In the genomic region with DNA sequence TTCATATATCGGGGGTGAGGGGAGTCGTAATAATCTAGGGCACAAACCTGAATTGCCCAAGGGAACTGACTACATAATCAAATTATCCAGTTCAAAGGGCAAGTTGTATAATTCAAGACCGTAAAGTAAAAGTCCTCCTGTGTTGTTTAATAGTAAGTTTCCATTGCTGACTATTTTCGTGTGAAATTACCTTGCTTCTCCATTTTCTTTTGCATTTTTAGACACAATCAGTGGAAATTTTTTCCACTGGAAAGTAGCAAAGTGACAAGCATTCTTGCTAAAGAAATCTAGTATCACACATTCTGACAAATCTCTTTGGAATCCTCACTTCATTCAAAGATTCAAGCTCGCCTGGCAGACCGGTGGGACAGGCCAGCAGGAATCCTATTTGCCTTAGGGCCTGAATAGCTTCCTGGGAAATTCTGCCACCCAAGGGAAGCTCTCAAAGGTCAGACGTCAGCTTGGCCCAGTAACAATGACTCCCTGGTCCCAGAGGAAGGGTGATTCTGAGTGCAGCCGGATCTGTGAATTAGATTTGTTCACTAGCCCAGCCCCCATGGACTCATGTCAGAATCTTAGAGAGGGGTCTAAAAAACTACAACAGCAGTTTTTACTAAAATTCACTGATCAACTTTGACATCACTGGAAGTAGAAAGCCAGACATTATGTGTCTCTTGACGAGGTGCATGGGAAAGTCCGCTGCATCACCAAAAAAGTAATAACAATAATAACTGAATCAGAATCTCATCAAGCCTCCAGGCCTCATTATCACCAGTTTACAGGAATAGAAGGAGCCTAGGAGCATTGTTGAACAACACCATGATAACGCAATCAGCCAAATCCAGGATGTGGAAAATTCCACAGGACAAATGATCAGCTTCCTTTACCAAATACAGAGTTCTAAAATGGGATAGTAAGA, we compare ENCODE assay signal across 9 cellular contexts.
A peak's percentile ranks its signal among the peaks of the same experiment; 100 is the strongest.
DNase-seq lines count a peak whose midpoint lies in the region; ATAC-seq and TF ChIP-seq lines count a peak whose summit lies in the region.
"Had no signal": no experiment of that assay in that cellular context is flagged by ENCODE, and none has a peak within 500 bp of the region (broad histone marks: within the 10 kb centered on the region; RNA-seq: fewer than 3 reads in every experiment).

No MANE protein-coding gene starts in this region.

- H2BK15ac ChIP-seq in neuronal stem cell (ENCODE audit: low read length) = no peak overlapping the region

- H3K36me3 ChIP-seq in Caco-2 (ENCODE audit: control insufficient read depth, insufficient read depth, low read length) (no peaks in the 10 kb centered on the region), neuronal stem cell (replicated peaks in 1 of 2; ENCODE audit: control insufficient read depth in 2 of 2, insufficient read depth in 2 of 2, low read length in 2 of 2) (no peaks in the 10 kb centered on the region)
- H3K36me3 ChIP-seq in CD4-positive, alpha-beta memory T cell (ENCODE audit: insufficient read depth, low read length) = no peaks in the 10 kb centered on the region

- DNase-seq in Caco-2 (peak; percentile 94 to 95), RPMI7951 (ENCODE audit: low read depth) (peak; percentile 97), fibroblast of mammary gland (ENCODE audit: low read depth) (peak; percentile 70), neuronal stem cell (ENCODE audit: low spot score) (peak; percentile 79)
- DNase-seq in activated CD4-positive, alpha-beta T cell treated with anti-CD3 and anti-CD28 coated beads for 4 hours = no peak
- DNase-seq in activated T-cell treated with anti-CD3 and anti-CD28 coated beads, Interleukin-2, amount 50 U/mL, for 4 hours = no peak
- DNase-seq in CD4-positive, alpha-beta memory T cell = no peak

- intact Hi-C loops in Caco-2 (cut with micrococcal nuclease; ENCODE audit: unreplicated experiment) = loop anchor here (1.0 to 10.0 kb wide), 9 partner anchors 8 to 360 kb away; no protein-coding TSS in a partner anchor
- intact Hi-C loops in CD4-positive, alpha-beta memory T cell (cut with micrococcal nuclease) = no loop called here

- no peak overlapping the region for H2BK5ac ChIP-seq in neuronal stem cell (ENCODE audit: low read length)

- no peak overlapping the region for H3K9ac ChIP-seq in neuronal stem cell (ENCODE audit: low read depth, low read length, poor library complexity)

- no peaks in the 10 kb centered on the region for H3K9me3 Mint-ChIP-seq in Caco-2 (ENCODE audit: unreplicated experiment)
- no peaks in the 10 kb centered on the region for H3K9me3 Mint-ChIP-seq in activated T-cell treated with anti-CD3 and anti-CD28 coated beads, Interleukin-2, amount 50 U/mL, for 4 hours
- H3K9me3 Mint-ChIP-seq in CD4-positive, alpha-beta memory T cell = no peaks in the 10 kb centered on the region

- TF ChIP-seq CTCF in Caco-2 (IDR thresholded peaks at IDR 0.05; ENCODE audit: insufficient read depth in 1 of 2, low read depth in 1 of 2, low read length in 1 of 2, severe bottlenecking in 1 of 2, unreplicated experiment in 1 of 2) (no peak), fibroblast of mammary gland (conservative IDR thresholded peaks at IDR 0.05; ENCODE audit: control insufficient read depth, insufficient read depth, low read depth, low read length) (no peak)

- H3K9me3 ChIP-seq in Caco-2 (no peaks in the 10 kb centered on the region), neuronal stem cell (replicated peaks in 1 of 2; ENCODE audit: control insufficient read depth in 2 of 2, insufficient read depth in 1 of 2, low read depth in 1 of 2, low read length in 2 of 2) (no peaks in the 10 kb centered on the region)
- H3K9me3 ChIP-seq in CD4-positive, alpha-beta memory T cell (ENCODE audit: control insufficient read depth in 1 of 2, low read length in 2 of 2) = no peaks in the 10 kb centered on the region

- no peak overlapping the region for H2BK120ac ChIP-seq in neuronal stem cell (ENCODE audit: low read depth, low read length)

- no CpG with 5 or more reads among the region's 11 CpGs for WGBS in neuronal stem cell (ENCODE audit: extremely low coverage in 2 of 2, insufficient read length in 2 of 2, insufficient replicate concordance in 1 of 2), 2 donors

- H4K8ac ChIP-seq in neuronal stem cell (ENCODE audit: low read depth, low read length) = no peak overlapping the region

- H3K4me1 Mint-ChIP-seq in Caco-2 (ENCODE audit: low read depth, unreplicated experiment) = peaks cover 49% of the 10 kb centered on the region
- no peaks in the 10 kb centered on the region for H3K4me1 Mint-ChIP-seq in activated T-cell treated with anti-CD3 and anti-CD28 coated beads, Interleukin-2, amount 50 U/mL, for 4 hours (ENCODE audit: low read depth)
- no peaks in the 10 kb centered on the region for H3K4me1 Mint-ChIP-seq in CD4-positive, alpha-beta memory T cell

- H3K4me3 ChIP-seq in Caco-2 (ENCODE audit: low read depth, low read length) (no peak overlapping the region), fibroblast of mammary gland (ENCODE audit: control insufficient read depth, low read depth, low read length) (no peak overlapping the region), neuronal stem cell (ENCODE audit: low read length in 2 of 2) (peak overlapping the region in 1 of 2 donors; percentile 19)
- H3K4me3 ChIP-seq in CD4-positive, alpha-beta memory T cell (ENCODE audit: low read length in 2 of 2) = no peak overlapping the region

- no peak overlapping the region for H4K91ac ChIP-seq in neuronal stem cell (ENCODE audit: low read depth, low read length, poor library complexity)

- CTCF ChIA-PET in Caco-2 (lab: Charles Lee) = no interaction called here
- CTCF ChIA-PET in CD4-positive, alpha-beta memory T cell (lab: Charles Lee; ENCODE audit: partially characterized antibody) = no interaction called here

- peaks cover 17% of the 10 kb centered on the region for H3K36me3 Mint-ChIP-seq in Caco-2 (ENCODE audit: insufficient read depth, unreplicated experiment)
- H3K36me3 Mint-ChIP-seq in activated T-cell treated with anti-CD3 and anti-CD28 coated beads, Interleukin-2, amount 50 U/mL, for 4 hours (ENCODE audit: insufficient read depth) = no peaks in the 10 kb centered on the region
- H3K36me3 Mint-ChIP-seq in CD4-positive, alpha-beta memory T cell = no peaks in the 10 kb centered on the region
- H3K36me3 Mint-ChIP-seq: activated naive CD8-positive, alpha-beta T cell had no signal

- no peak for ATAC-seq in activated T-cell treated with anti-CD3 and anti-CD28 coated beads, Interleukin-2, amount 50 U/mL, for 4 hours
- no peak for ATAC-seq in GM19351 (IDR thresholded peaks at IDR 0.05; ENCODE audit: unreplicated experiment)

- H3K27ac ChIP-seq in neuronal stem cell (replicated peaks; ENCODE audit: low read length) = peak overlapping the region; percentile 77
- H3K27ac ChIP-seq in CD4-positive, alpha-beta memory T cell (ENCODE audit: low read depth, low read length) = no peak overlapping the region

- H3K27ac Mint-ChIP-seq in Caco-2 (ENCODE audit: unreplicated experiment) = peak overlapping the region; percentile 93
- H3K27ac Mint-ChIP-seq in CD4-positive, alpha-beta memory T cell = no peak overlapping the region
- H3K27ac Mint-ChIP-seq: activated naive CD8-positive, alpha-beta T cell had no signal

- no peaks in the 10 kb centered on the region for H3K27me3 ChIP-seq in Caco-2 (replicated peaks; ENCODE audit: control insufficient read depth, insufficient read depth, low read length)
- no peaks in the 10 kb centered on the region for H3K27me3 ChIP-seq in neuronal stem cell (ENCODE audit: control insufficient read depth in 3 of 3, insufficient read depth in 3 of 3, low read depth in 1 of 3, low read length in 3 of 3)
- H3K27me3 ChIP-seq in CD4-positive, alpha-beta memory T cell (ENCODE audit: insufficient read depth, low read length) = no peaks in the 10 kb centered on the region

- no peak overlapping the region for H3K14ac ChIP-seq in neuronal stem cell (ENCODE audit: low read length)

- H3K79me1 ChIP-seq in neuronal stem cell (ENCODE audit: low read depth, low read length) = no peaks in the 10 kb centered on the region

- H3K4me1 ChIP-seq in Caco-2 (peaks cover 76% of the 10 kb centered on the region), neuronal stem cell (ENCODE audit: control insufficient read depth in 2 of 2, insufficient read depth in 1 of 2, low read depth in 1 of 2, low read length in 2 of 2) (peaks cover 8 to 22% of the 10 kb centered on the region in 2 donors)
- H3K4me1 ChIP-seq in CD4-positive, alpha-beta memory T cell (ENCODE audit: insufficient read depth, low read length) = no peaks in the 10 kb centered on the region

- peak overlapping the region; percentile 68 for H3K4me3 Mint-ChIP-seq in Caco-2 (ENCODE audit: unreplicated experiment)
- H3K4me3 Mint-ChIP-seq in activated T-cell treated with anti-CD3 and anti-CD28 coated beads, Interleukin-2, amount 50 U/mL, for 4 hours = no peak overlapping the region
- H3K4me3 Mint-ChIP-seq in CD4-positive, alpha-beta memory T cell = no peak overlapping the region
- H3K4me3 Mint-ChIP-seq: activated naive CD8-positive, alpha-beta T cell had no signal

- POLR2A ChIA-PET in Caco-2 (lab: Charles Lee) = interaction anchor here (1.1 to 1.3 kb wide), 3 partner anchors 9 to 71 kb away, joined by 3 to 11 read pairs (median 8); no protein-coding TSS in a partner anchor
- POLR2A ChIA-PET in CD4-positive, alpha-beta memory T cell (lab: Charles Lee; ENCODE audit: partially characterized antibody) = no interaction called here

- H3K4ac ChIP-seq in neuronal stem cell (ENCODE audit: low read length) = no peak overlapping the region

- no peak overlapping the region for H3K23ac ChIP-seq in neuronal stem cell (ENCODE audit: low read depth, low read length, poor library complexity)

- H3K4me2 ChIP-seq in neuronal stem cell (ENCODE audit: insufficient read depth, low read length, poor library complexity, severe bottlenecking) = peak overlapping the region; percentile 15

- H3K27me3 Mint-ChIP-seq in Caco-2 (ENCODE audit: insufficient read depth, unreplicated experiment) = no peaks in the 10 kb centered on the region
- no peaks in the 10 kb centered on the region for H3K27me3 Mint-ChIP-seq in activated T-cell treated with anti-CD3 and anti-CD28 coated beads, Interleukin-2, amount 50 U/mL, for 4 hours (ENCODE audit: low read depth)
- peaks cover 0 to 1% of the 10 kb centered on the region in 2 donors for H3K27me3 Mint-ChIP-seq in CD4-positive, alpha-beta memory T cell
- H3K27me3 Mint-ChIP-seq: activated naive CD8-positive, alpha-beta T cell had no signal

- no peak overlapping the region for H2BK12ac ChIP-seq in neuronal stem cell (ENCODE audit: low read length)

- no peak overlapping the region for H2AK5ac ChIP-seq in neuronal stem cell (ENCODE audit: low read depth, low read length)

- BruUV-seq in Caco-2 (replicated peaks; lab: Mats Ljungman, UMichigan) = TSS peak; percentile 98

- peak overlapping the region; percentile 63 for H2AFZ ChIP-seq in neuronal stem cell (ENCODE audit: low read length)

- no peak overlapping the region for H3K18ac ChIP-seq in neuronal stem cell (ENCODE audit: low read length)

Comparison
In these comparisons a context has a peak if more than half of its experiments do, and no peak if none do; other contexts are left out.
1. DNase-seq: peak in Caco-2 (2 of 2), RPMI7951 (single experiment), fibroblast of mammary gland (single experiment) and neuronal stem cell (single experiment); none in activated CD4-positive, alpha-beta T cell treated with anti-CD3 and anti-CD28 coated beads for 4 hours (0 of 2), activated T-cell treated with anti-CD3 and anti-CD28 coated beads, Interleukin-2, amount 50 U/mL, for 4 hours (single experiment) and CD4-positive, alpha-beta memory T cell (0 of 5).